24 cellular contexts compared by ENCODE assay signal in genomic region chr2:140759431-140760156, GRCh38.
A peak's percentile ranks its signal among the peaks of the same experiment; 100 is the strongest.
DNase-seq lines count a peak whose midpoint lies in the region; FAIRE-seq and TF ChIP-seq lines count a peak whose summit lies in the region.
"Had no signal": no experiment of that assay in that cellular context is flagged by ENCODE, and none has a peak within 500 bp of the region (broad histone marks: within the 10 kb centered on the region; RNA-seq: fewer than 3 reads in every experiment).

No MANE protein-coding gene starts in this region.

- H3K27me3 ChIP-seq in suprapubic skin: no peaks in the 10 kb centered on the region
- H3K27me3 ChIP-seq: BLaER1 treated with 17β-estradiol and CSF1 and Interleukin-3, amounts not matched to agents 10 nM and 100 nM; esophagus squamous epithelium; tibial nerve had no signal

- H3K36me3 ChIP-seq in suprapubic skin: no peaks in the 10 kb centered on the region
- H3K36me3 ChIP-seq: BLaER1 treated with 17β-estradiol and CSF1 and Interleukin-3, amounts not matched to agents 10 nM and 100 nM; esophagus squamous epithelium; prostate gland; tibial nerve had no signal

- no peaks in the 10 kb centered on the region for H3K9me3 ChIP-seq in suprapubic skin
- H3K9me3 ChIP-seq: BLaER1 treated with 17β-estradiol and CSF1 and Interleukin-3, amounts not matched to agents 10 nM and 100 nM; esophagus squamous epithelium; prostate gland; SK-N-SH; tibial nerve had no signal

- TF ChIP-seq POLR2A in suprapubic skin (IDR thresholded peaks at IDR 0.05): no peak

- in situ Hi-C loops in G401 (cut with HindIII; ENCODE audit: low sequenced_read_pairs): no loop called here

- DNase-seq in G401 (ENCODE audit: low spot score) (peak; percentile 21), NCI-H345 treated with DMSO at 0.1 percent for 48 hours (lab: John Stamatoyannopoulos, UW; ENCODE audit: unreplicated experiment) (peak; percentile 6), iPS-NIHi11 (ENCODE audit: low spot score) (peak; percentile 29), renal cortical epithelial cell (ENCODE audit: low read depth) (peak; percentile 73), NOMO-1 treated with dmso at 0.1 percent for 144 hours (lab: John Stamatoyannopoulos, UW; ENCODE audit: unreplicated experiment) (no peak), suprapubic skin (ENCODE audit: low spot score in 2 of 2) (no peak), D721Med (ENCODE audit: insufficient read length, low spot score) (no peak)
- DNase-seq in stimulated activated CD4-positive, alpha-beta T cell treated with anti-CD3 and anti-CD28 coated beads, Interleukin-15, amount 100 ng/mL, for 24 hours: no peak
- DNase-seq: activated CD8-positive, alpha-beta T cell treated with anti-CD3 and anti-CD28 coated beads for 36 hours; activated T-cell treated with anti-CD3 and anti-CD28 coated beads for 4 hours; endodermal cell; esophagus squamous epithelium; foreskin melanocyte; left cardiac atrium; mesendoderm; NCI-H146; NCI-H748 treated with DMSO at 0.1 percent for 48 hours; RPMI8226; SK-N-SH; T-helper 17 cell had no signal

- FAIRE-seq in D721Med (lab: Jason Lieb, UNC): no peak
- FAIRE-seq: GM12891 had no signal

- H3K4me3 ChIP-seq in suprapubic skin: no peak overlapping the region
- H3K4me3 ChIP-seq: BLaER1 treated with 17β-estradiol and CSF1 and Interleukin-3, amounts not matched to agents 10 nM and 100 nM; esophagus squamous epithelium; prostate gland; tibial nerve had no signal

- H3K4me1 ChIP-seq in suprapubic skin: no peaks in the 10 kb centered on the region
- H3K4me1 ChIP-seq: BLaER1 treated with 17β-estradiol and CSF1 and Interleukin-3, amounts not matched to agents 10 nM and 100 nM; esophagus squamous epithelium; prostate gland; tibial nerve had no signal

- no peak overlapping the region for H3K27ac ChIP-seq in suprapubic skin
- H3K27ac ChIP-seq: BLaER1 treated with 17β-estradiol and CSF1 and Interleukin-3, amounts not matched to agents 10 nM and 100 nM; esophagus squamous epithelium; prostate gland; tibial nerve had no signal

- TF ChIP-seq CTCF in suprapubic skin (IDR thresholded peaks at IDR 0.05) (no peak), D721Med (IDR thresholded peaks at IDR 0.05; ENCODE audit: insufficient read depth, missing control alignments) (no peak)

- no peak for TF ChIP-seq EP300 in suprapubic skin (IDR thresholded peaks at IDR 0.05)

- WGBS in suprapubic skin: 76% methylated on average over 3 of the region's 3 CpGs

Comparison
In these comparisons a context has a peak if more than half of its experiments do, and no peak if none do; other contexts are left out.
1. DNase-seq: peak in G401 (single experiment), NCI-H345 treated with DMSO at 0.1 percent for 48 hours (single experiment), iPS-NIHi11 (single experiment) and renal cortical epithelial cell (single experiment); none in NOMO-1 treated with dmso at 0.1 percent for 144 hours (single experiment), stimulated activated CD4-positive, alpha-beta T cell treated with anti-CD3 and anti-CD28 coated beads, Interleukin-15, amount 100 ng/mL, for 24 hours (single experiment), suprapubic skin (0 of 2) and D721Med (single experiment).